ENCODE assay signal across 19 cellular contexts in the genomic region with DNA sequence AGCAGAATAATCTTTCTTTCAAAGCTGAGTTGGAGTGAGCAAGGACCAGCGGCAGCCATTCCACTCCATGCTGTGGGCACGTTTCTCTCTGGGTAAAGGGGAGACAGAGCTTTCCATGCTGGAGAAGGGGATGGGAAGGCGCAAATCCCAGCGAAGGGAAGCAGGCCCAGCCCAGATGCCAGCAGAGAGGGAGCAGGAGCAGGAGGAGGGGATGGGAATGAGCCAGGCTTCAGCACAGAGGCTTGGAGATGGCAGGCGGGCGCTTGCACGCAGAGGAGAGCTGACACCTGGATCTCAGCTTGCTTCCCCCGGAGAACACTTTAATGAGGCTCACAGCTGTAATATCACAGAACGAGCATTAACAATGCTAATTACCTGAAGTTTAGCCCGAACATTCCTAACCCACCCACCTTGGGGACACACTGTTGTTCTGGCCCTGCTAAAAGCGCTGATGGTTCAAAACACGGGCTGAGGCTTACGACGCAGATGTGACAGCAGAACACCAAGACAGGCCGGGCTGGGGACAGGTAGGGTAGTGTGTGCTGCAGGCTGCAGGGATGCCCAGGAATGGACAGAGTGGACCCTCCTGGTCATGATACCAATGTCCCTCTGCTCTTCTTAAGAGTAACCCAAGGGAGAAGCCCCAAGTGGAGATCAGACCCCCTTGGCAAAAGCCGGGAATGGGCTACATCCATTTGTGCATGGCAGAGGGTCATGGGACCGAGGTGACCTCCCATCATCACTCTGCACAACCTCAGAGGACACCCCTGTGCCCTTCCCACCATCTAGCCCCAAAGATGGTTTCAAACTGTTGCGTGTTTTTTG.
"Had no signal": no experiment of that assay in that cellular context is flagged by ENCODE, and none has a peak within 500 bp of the region (broad histone marks: within the 10 kb centered on the region; RNA-seq: fewer than 3 reads in every experiment).

No MANE protein-coding gene starts in this region.

- H3K27me3 ChIP-seq: adrenal gland, pancreas, uterus had no signal

- H3K27ac Mint-ChIP-seq: activated T-helper 1 cell treated with anti-CD3 and anti-CD28 coated beads, Interleukin-12 subunit alpha, Interleukin-12 subunit beta, Interleukin-2, Interleukin-4 antibody, amounts not matched to agents 30 ng/mL and 10 ng/mL and 1 ng/mL, durations not matched to agents 14 hours and 24 hours and 36 hours; immature natural killer cell had no signal

- FAIRE-seq: endometrium, pancreas had no signal

- H3K4me1 Mint-ChIP-seq: immature natural killer cell had no signal

- H3K4me3 ChIP-seq: adrenal gland, pancreas, stomach, thoracic aorta, uterus had no signal

- H3K36me3 ChIP-seq: adrenal gland, pancreas, stomach, thoracic aorta, uterus had no signal

- H3K4me3 Mint-ChIP-seq: activated T-helper 1 cell treated with anti-CD3 and anti-CD28 coated beads, Interleukin-12 subunit alpha, Interleukin-12 subunit beta, Interleukin-2, Interleukin-4 antibody, amounts not matched to agents 30 ng/mL and 10 ng/mL and 1 ng/mL, durations not matched to agents 14 hours and 24 hours and 36 hours; immature natural killer cell had no signal

- H3K9me3 ChIP-seq: adrenal gland, pancreas, stomach, thoracic aorta, uterus had no signal

- H3K9me3 Mint-ChIP-seq: activated T-helper 1 cell treated with anti-CD3 and anti-CD28 coated beads, Interleukin-12 subunit alpha, Interleukin-12 subunit beta, Interleukin-2, Interleukin-4 antibody, amounts not matched to agents 30 ng/mL and 10 ng/mL and 1 ng/mL, durations not matched to agents 14 hours and 24 hours and 36 hours had no signal

- ATAC-seq: esophagus mucosa, left colon, pancreas had no signal

- H3K4me1 ChIP-seq: adrenal gland, pancreas, stomach, uterus had no signal

- DNase-seq: activated CD4-positive, alpha-beta T cell treated with anti-CD3 and anti-CD28 coated beads, Interleukin-2, amount 50 U/mL, for 4 hours; activated CD4-positive, CD25-positive, alpha-beta regulatory T cell treated with anti-CD3 and anti-CD28 coated beads, Interleukin-2, amount 50 U/mL, for 72 hours; activated naive CD4-positive, alpha-beta T cell treated with anti-CD3 and anti-CD28 coated beads, Interleukin-2, amount 50 U/mL, for 16 hours; cerebellar nuclear complex; dermis blood vessel endothelial cell; glutamatergic neuron; immature natural killer cell; left colon; mammary epithelial cell; pancreas; stimulated activated CD4-positive, alpha-beta T cell treated with anti-CD3 and anti-CD28 coated beads, Interleukin-4, amount 100 ng/mL, for 4 hours; stomach; T-helper 9 cell; uterus had no signal

- H3K27ac ChIP-seq: adrenal gland, pancreas, stomach, thoracic aorta, uterus had no signal
